Comparison of ENCODE assay signal across 3 cellular contexts in the genomic region with DNA sequence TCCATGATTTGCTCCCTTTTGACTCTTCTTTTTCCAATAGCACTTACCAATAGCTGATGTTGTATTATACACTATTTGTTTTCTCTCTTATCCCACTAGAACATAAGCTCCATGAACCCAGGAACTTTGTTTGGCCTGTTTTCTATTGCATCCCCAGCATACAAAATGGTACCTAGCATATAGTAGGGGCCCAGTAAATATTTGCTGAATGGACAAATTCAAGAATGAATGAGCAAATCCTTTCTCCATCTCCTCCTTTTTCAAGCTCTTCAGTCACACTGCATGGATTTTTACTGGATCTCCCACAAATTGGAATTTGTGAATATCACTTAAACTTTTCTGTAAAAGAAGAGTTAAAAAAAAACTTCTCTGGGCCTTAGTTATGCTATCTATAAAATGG.
TF ChIP-seq lines count a peak whose summit lies in the region.

No MANE protein-coding gene starts in this region.

TF ChIP-seq in HepG2, 621 proteins besides CTCF, POLR2A, EP300 and RAD21 (continues in another document):
- no peak for TF ChIP-seq ZNF709 (CRISPR knock-in tag; IDR thresholded peaks at IDR 0.05)
- TF ChIP-seq ZNF878 (CRISPR knock-in tag; IDR thresholded peaks at IDR 0.05), result no peak
- TF ChIP-seq ZNF792 (CRISPR knock-in tag; IDR thresholded peaks at IDR 0.05), result no peak
- no peak for TF ChIP-seq TMF1 (CRISPR knock-in tag; IDR thresholded peaks at IDR 0.05; ENCODE audit: low read depth)
- peak; percentile 88 for TF ChIP-seq MAFF (IDR thresholded peaks at IDR 0.05; ENCODE audit: low read depth, low read length)
- TF ChIP-seq, protein P1, sequence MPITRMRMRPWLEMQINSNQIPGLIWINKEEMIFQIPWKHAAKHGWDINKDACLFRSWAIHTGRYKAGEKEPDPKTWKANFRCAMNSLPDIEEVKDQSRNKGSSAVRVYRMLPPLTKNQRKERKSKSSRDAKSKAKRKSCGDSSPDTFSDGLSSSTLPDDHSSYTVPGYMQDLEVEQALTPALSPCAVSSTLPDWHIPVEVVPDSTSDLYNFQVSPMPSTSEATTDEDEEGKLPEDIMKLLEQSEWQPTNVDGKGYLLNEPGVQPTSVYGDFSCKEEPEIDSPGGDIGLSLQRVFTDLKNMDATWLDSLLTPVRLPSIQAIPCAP (CRISPR knock-in tag; IDR thresholded peaks at IDR 0.05; ENCODE audit: low read depth), result no peak
- TF ChIP-seq JUNB (CRISPR knock-in tag; IDR thresholded peaks at IDR 0.05; ENCODE audit: borderline replicate concordance), result no peak
- no peak for TF ChIP-seq YEATS2 (CRISPR knock-in tag; IDR thresholded peaks at IDR 0.05; ENCODE audit: borderline replicate concordance)
- TF ChIP-seq CHD4 (IDR thresholded peaks at IDR 0.05; ENCODE audit: borderline replicate concordance, low read length), result no peak
- TF ChIP-seq ZSCAN21 (CRISPR knock-in tag; IDR thresholded peaks at IDR 0.05; ENCODE audit: borderline replicate concordance), result no peak
- no peak for TF ChIP-seq NR3C1 (CRISPR knock-in tag; IDR thresholded peaks at IDR 0.05)
- TF ChIP-seq, protein P2, sequence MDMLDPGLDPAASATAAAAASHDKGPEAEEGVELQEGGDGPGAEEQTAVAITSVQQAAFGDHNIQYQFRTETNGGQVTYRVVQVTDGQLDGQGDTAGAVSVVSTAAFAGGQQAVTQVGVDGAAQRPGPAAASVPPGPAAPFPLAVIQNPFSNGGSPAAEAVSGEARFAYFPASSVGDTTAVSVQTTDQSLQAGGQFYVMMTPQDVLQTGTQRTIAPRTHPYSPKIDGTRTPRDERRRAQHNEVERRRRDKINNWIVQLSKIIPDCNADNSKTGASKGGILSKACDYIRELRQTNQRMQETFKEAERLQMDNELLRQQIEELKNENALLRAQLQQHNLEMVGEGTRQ (IDR thresholded peaks at IDR 0.05; ENCODE audit: low read depth, low read length), result no peak
- TF ChIP-seq, protein P2 (CRISPR knock-in tag; IDR thresholded peaks at IDR 0.05; ENCODE audit: borderline replicate concordance), result no peak
- TF ChIP-seq KDM3A (CRISPR knock-in tag; IDR thresholded peaks at IDR 0.05; ENCODE audit: low read depth), result no peak
- TF ChIP-seq ZNF17 (CRISPR knock-in tag; IDR thresholded peaks at IDR 0.05), result no peak
- TF ChIP-seq, protein P3, sequence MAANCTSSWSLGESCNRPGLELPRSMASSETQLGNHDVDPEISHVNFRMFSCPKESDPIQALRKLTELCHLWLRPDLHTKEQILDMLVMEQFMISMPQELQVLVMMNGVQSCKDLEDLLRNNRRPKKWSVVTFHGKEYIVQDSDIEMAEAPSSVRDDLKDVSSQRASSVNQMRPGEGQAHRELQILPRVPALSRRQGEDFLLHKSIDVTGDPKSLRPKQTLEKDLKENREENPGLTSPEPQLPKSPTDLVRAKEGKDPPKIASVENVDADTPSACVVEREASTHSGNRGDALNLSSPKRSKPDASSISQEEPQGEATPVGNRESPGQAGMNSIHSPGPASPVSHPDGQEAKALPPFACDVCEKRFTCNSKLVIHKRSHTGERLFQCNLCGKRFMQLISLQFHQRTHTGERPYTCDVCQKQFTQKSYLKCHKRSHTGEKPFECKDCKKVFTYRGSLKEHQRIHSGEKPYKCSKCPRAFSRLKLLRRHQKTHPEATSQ (CRISPR knock-in tag; IDR thresholded peaks at IDR 0.05; ENCODE audit: borderline replicate concordance), result no peak
- TF ChIP-seq NFATC3 (CRISPR knock-in tag; IDR thresholded peaks at IDR 0.05), result no peak

TF ChIP-seq in IMR-90, 13 proteins besides CTCF, POLR2A, EP300 and RAD21:
- TF ChIP-seq MAFK (IDR thresholded peaks at IDR 0.05; ENCODE audit: low read depth, low read length) (peak; percentile 82), FOS (IDR thresholded peaks at IDR 0.05; ENCODE audit: low read depth, low read length) (no peak), RFX5 (IDR thresholded peaks at IDR 0.05; ENCODE audit: low read depth, low read length) (no peak)
- TF ChIP-seq, protein P4, sequence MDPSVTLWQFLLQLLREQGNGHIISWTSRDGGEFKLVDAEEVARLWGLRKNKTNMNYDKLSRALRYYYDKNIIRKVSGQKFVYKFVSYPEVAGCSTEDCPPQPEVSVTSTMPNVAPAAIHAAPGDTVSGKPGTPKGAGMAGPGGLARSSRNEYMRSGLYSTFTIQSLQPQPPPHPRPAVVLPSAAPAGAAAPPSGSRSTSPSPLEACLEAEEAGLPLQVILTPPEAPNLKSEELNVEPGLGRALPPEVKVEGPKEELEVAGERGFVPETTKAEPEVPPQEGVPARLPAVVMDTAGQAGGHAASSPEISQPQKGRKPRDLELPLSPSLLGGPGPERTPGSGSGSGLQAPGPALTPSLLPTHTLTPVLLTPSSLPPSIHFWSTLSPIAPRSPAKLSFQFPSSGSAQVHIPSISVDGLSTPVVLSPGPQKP (IDR thresholded peaks at IDR 0.05; ENCODE audit: borderline replicate concordance, low read depth, low read length), result no peak
TF ChIP-seq in IMR-90: peak in this region for 1.

TF ChIP-seq in H1, 55 proteins besides CTCF, POLR2A, EP300 and RAD21:
- TF ChIP-seq MAFK (IDR thresholded peaks at IDR 0.05; ENCODE audit: low read depth, low read length) (peak; percentile 67; the same call in 1 of the 2 replicates), SRF (IDR thresholded peaks at IDR 0.05; ENCODE audit: low read depth, low read length) (no peak)
